ENCODE assay signal across 7 cellular contexts in genomic region chr14:70821581-70821915, GRCh38. TPM values are rescaled to one million over a fixed set of nuclear protein-coding genes. Genes with fewer than 3 reads are reported as not detected.
DNase-seq lines count a peak whose midpoint lies in the region; ATAC-seq lines count a peak whose summit lies in the region.

No MANE protein-coding gene starts in this region.

- peaks cover 3% of the 10 kb centered on the region for H3K36me3 Mint-ChIP-seq in activated naive CD8-positive, alpha-beta T cell treated with anti-CD3 and anti-CD28 coated beads for 36 hours
- H3K36me3 Mint-ChIP-seq in immature natural killer cell = no peaks in the 10 kb centered on the region

- H3K36me3 ChIP-seq in HUES6 (ENCODE audit: control insufficient read depth, insufficient read depth, low read length) = no peaks in the 10 kb centered on the region

- no peaks in the 10 kb centered on the region for H3K9me3 ChIP-seq in HUES6 (ENCODE audit: control insufficient read depth, insufficient read depth, low read depth, low read length)

- H3K27me3 Mint-ChIP-seq in activated naive CD8-positive, alpha-beta T cell treated with anti-CD3 and anti-CD28 coated beads for 36 hours = peaks cover 48% of the 10 kb centered on the region
- H3K27me3 Mint-ChIP-seq in immature natural killer cell (ENCODE audit: low read depth in 3 of 3) = peaks cover 3 to 9% (median 9%) of the 10 kb centered on the region in 3 donors
- peaks cover 57% of the 10 kb centered on the region for H3K27me3 Mint-ChIP-seq in stimulated activated naive CD8-positive, alpha-beta T cell treated with anti-CD3 and anti-CD28 coated beads, Interleukin-15, amount 100 ng/mL, for 72 hours

- H3K27ac ChIP-seq in HUES6 (ENCODE audit: low read depth, low read length) = no peak overlapping the region

- H3K9ac ChIP-seq in HUES6 (ENCODE audit: low read length) = peak overlapping the region; percentile 68

- H3K4me1 ChIP-seq in HUES6 (ENCODE audit: control insufficient read depth, insufficient read depth, low read length) = peaks cover 11% of the 10 kb centered on the region

- H3K27me3 ChIP-seq in HUES6 (ENCODE audit: control insufficient read depth, insufficient read depth, low read length) = peaks cover 51% of the 10 kb centered on the region

- peak overlapping the region; percentile 87 for H3K4me3 Mint-ChIP-seq in activated naive CD8-positive, alpha-beta T cell treated with anti-CD3 and anti-CD28 coated beads for 36 hours
- peak overlapping the region; percentile 79 to 89 (median 86) for H3K4me3 Mint-ChIP-seq in immature natural killer cell
- H3K4me3 Mint-ChIP-seq in stimulated activated naive CD8-positive, alpha-beta T cell treated with anti-CD3 and anti-CD28 coated beads, Interleukin-15, amount 100 ng/mL, for 72 hours = peak overlapping the region; percentile 80 to 92

- H3K27ac Mint-ChIP-seq in activated naive CD8-positive, alpha-beta T cell treated with anti-CD3 and anti-CD28 coated beads for 36 hours = no peak overlapping the region
- no peak overlapping the region for H3K27ac Mint-ChIP-seq in immature natural killer cell
- H3K27ac Mint-ChIP-seq in stimulated activated naive CD8-positive, alpha-beta T cell treated with anti-CD3 and anti-CD28 coated beads, Interleukin-15, amount 100 ng/mL, for 72 hours = peak overlapping the region in 1 of 2 donors; percentile 90

- peaks cover 21% of the 10 kb centered on the region for H3K4me1 Mint-ChIP-seq in activated naive CD8-positive, alpha-beta T cell treated with anti-CD3 and anti-CD28 coated beads for 36 hours
- peaks cover 23 to 26% of the 10 kb centered on the region in 2 donors for H3K4me1 Mint-ChIP-seq in immature natural killer cell
- H3K4me1 Mint-ChIP-seq in stimulated activated naive CD8-positive, alpha-beta T cell treated with anti-CD3 and anti-CD28 coated beads, Interleukin-15, amount 100 ng/mL, for 72 hours = peaks cover 37% of the 10 kb centered on the region

- peak overlapping the region; percentile 99 for H3K4me3 ChIP-seq in HUES6 (ENCODE audit: low read depth, low read length)

- ATAC-seq in stimulated activated naive CD8-positive, alpha-beta T cell treated with anti-CD3 and anti-CD28 coated beads, Interleukin-15, amount 100 ng/mL, for 72 hours = peak; percentile 36

- H3K9me3 Mint-ChIP-seq in activated naive CD8-positive, alpha-beta T cell treated with anti-CD3 and anti-CD28 coated beads for 36 hours = no peaks in the 10 kb centered on the region
- H3K9me3 Mint-ChIP-seq in immature natural killer cell = no peaks in the 10 kb centered on the region
- H3K9me3 Mint-ChIP-seq in stimulated activated naive CD8-positive, alpha-beta T cell treated with anti-CD3 and anti-CD28 coated beads, Interleukin-15, amount 100 ng/mL, for 72 hours = no peaks in the 10 kb centered on the region

- no peak for DNase-seq in activated naive CD8-positive, alpha-beta T cell treated with anti-CD3 and anti-CD28 coated beads for 36 hours
- DNase-seq in immature natural killer cell (no peak), NCI-H146 (lab: John Stamatoyannopoulos, UW) (no peak), DMS 273 (lab: John Stamatoyannopoulos, UW; ENCODE audit: unreplicated experiment) (no peak), HT-29 (ENCODE audit: low spot score) (no peak)
- DNase-seq in stimulated activated naive CD8-positive, alpha-beta T cell treated with anti-CD3 and anti-CD28 coated beads, Interleukin-15, amount 100 ng/mL, for 72 hours = no peak

RNA-seq across cellular contexts. Expression of gene MAP3K9, which starts 12.2 kb away (rescaled TPM):
- 1 to 10 TPM; 5.9 to 6.2 TPM for total RNA-seq in activated naive CD8-positive, alpha-beta T cell treated with anti-CD3 and anti-CD28 coated beads for 36 hours
- under 1 TPM in 2 of 3 donors, not detected in 1; 0.48 to 0.55 TPM for polyA plus RNA-seq in immature natural killer cell
- 5.9 and 6.8 TPM in 2 replicates for total RNA-seq in HT-29 (2014; rRNA removed; shearing (Covaris generic))
